13 cellular contexts compared by ENCODE assay signal in the genomic region with DNA sequence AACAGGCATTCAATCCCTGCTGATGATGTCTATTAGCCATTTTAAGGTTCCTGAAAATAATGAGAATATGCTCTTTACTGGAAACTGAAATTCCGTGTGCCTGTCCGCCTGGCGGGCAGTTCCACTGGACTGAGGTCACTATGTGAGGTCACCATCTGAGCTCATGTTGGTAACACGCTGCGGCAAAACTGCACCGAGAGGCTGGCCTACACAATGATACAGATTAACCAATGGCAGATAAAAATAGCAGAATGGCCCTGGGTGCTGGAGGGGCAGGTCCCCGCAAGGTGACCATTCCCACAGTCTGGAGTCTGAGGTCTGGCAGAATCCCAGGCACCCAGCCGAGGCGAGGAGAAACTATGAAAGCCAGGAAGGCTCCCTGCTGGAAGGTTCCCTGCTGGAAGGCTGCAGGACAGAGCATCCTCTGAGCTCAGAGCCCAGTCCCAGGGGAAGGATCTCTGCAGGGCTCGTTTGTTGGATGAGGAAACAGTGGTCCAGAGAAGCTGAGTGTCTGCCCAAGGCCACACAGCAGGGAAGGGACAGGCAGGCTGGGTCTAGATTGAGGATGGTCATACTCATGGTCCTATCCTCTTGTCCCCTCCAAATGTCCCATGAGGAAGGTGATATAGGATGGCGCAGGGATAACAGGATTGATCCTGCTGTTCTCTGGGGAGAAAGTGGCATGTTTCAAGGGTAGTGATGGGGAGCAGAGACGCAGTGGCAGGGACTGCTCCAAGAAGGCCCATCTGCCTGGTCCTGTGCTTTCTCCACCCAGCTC. TPM values are rescaled to one million over a fixed set of nuclear protein-coding genes. Genes with fewer than 3 reads are reported as not detected.
A peak's percentile ranks its signal among the peaks of the same experiment; 100 is the strongest.
DNase-seq lines count a peak whose midpoint lies in the region; ATAC-seq, FAIRE-seq and TF ChIP-seq lines count a peak whose summit lies in the region.
"Had no signal": no experiment of that assay in that cellular context is flagged by ENCODE, and none has a peak within 500 bp of the region (broad histone marks: within the 10 kb centered on the region; RNA-seq: fewer than 3 reads in every experiment).

No MANE protein-coding gene starts in this region.

- H3K36me3 ChIP-seq in H1 (ENCODE audit: control insufficient read depth in 2 of 4, insufficient read depth in 4 of 4, low read length in 3 of 4) (0 out of 8 replicates have a peak, but pooled peaks cover 0 to 2% (median 0%) of the 10 kb centered on the region in 4 experiments), liver (ENCODE audit: control insufficient read depth in 4 of 4, insufficient read depth in 3 of 4, low read depth in 1 of 4, low read length in 3 of 4) (peaks cover 0 to 18% (median 5%) of the 10 kb centered on the region in 4 donors), stomach smooth muscle (ENCODE audit: control insufficient read depth in 2 of 2, insufficient read depth in 2 of 2, low read length in 2 of 2) (peaks cover 34 to 37% of the 10 kb centered on the region in 2 donors)

- H4K20me1 ChIP-seq in H1 (replicated peaks in 1 of 2; ENCODE audit: control insufficient read depth in 1 of 2, insufficient read depth in 2 of 2, low read length in 2 of 2) = no peaks in the 10 kb centered on the region

- H3K18ac ChIP-seq in H1 (ENCODE audit: extremely low read depth, low read length) = no peak overlapping the region

- H3K27ac ChIP-seq in H1 (ENCODE audit: low read depth, low read length) (no peak overlapping the region), liver (ENCODE audit: low read depth in 1 of 2, low read length in 2 of 2) (peak overlapping the region; percentile 14 to 62), stomach smooth muscle (ENCODE audit: low read length) (peak overlapping the region; percentile 100)

- no peak overlapping the region for H3K27ac Mint-ChIP-seq in activated CD4-positive, alpha-beta memory T cell treated with anti-CD3 and anti-CD28 coated beads for 36 hours

- H3K23ac ChIP-seq in H1 (ENCODE audit: insufficient read length) = no peak overlapping the region

- no peaks in the 10 kb centered on the region for H3K9me3 Mint-ChIP-seq in activated CD4-positive, alpha-beta memory T cell treated with anti-CD3 and anti-CD28 coated beads for 36 hours

- H3K4me2 ChIP-seq in H1 (ENCODE audit: insufficient read depth in 1 of 2, low read depth in 2 of 2, low read length in 2 of 2) = no peak overlapping the region

- no peaks in the 10 kb centered on the region for H3K4me1 ChIP-seq in H1 (replicated peaks in 1 of 4; ENCODE audit: control insufficient read depth in 3 of 4, insufficient read depth in 4 of 4, low read length in 3 of 4)
- no peaks in the 10 kb centered on the region for H3K4me1 ChIP-seq in liver (ENCODE audit: control insufficient read depth in 4 of 4, insufficient read depth in 4 of 4, low read length in 3 of 4)
- peaks cover 96% of the 10 kb centered on the region for H3K4me1 ChIP-seq in stomach smooth muscle (ENCODE audit: control insufficient read depth, insufficient read depth, low read length)

- peaks cover 7% of the 10 kb centered on the region for H3K36me3 Mint-ChIP-seq in activated CD4-positive, alpha-beta memory T cell treated with anti-CD3 and anti-CD28 coated beads for 36 hours

- 91% methylated on average over 12 of the region's 12 CpGs; no CpG with 5 or more reads in 1 of the 2 experiments for WGBS in H1 (ENCODE audit: extremely low coverage in 1 of 2, insufficient coverage in 1 of 2, insufficient read length in 1 of 2, insufficient replicate concordance in 2 of 2, low coverage in 1 of 2, low lambda C conversion rate in 2 of 2, missing lambda C conversion rate in 1 of 2), 2 experiments
- WGBS in liver = 80% methylated on average over 12 of the region's 12 CpGs

- H2BK20ac ChIP-seq in H1 (ENCODE audit: low read length) = no peak overlapping the region

- H4K8ac ChIP-seq in H1 (ENCODE audit: extremely low read depth, insufficient read depth, low read length) = peak overlapping the region; percentile 53; the same call in 1 of the 2 replicates

- peaks cover 3% of the 10 kb centered on the region for H3K79me1 ChIP-seq in H1 (ENCODE audit: low read depth, low read length)

- CTCF ChIA-PET in H1 (lab: Charles Lee; ENCODE audit: partially characterized antibody) = interaction anchor here (0.7 to 4.2 kb wide), 13 partner anchors 8 to 216 kb away, joined by 3 to 24 read pairs (median 6); no protein-coding TSS in a partner anchor
- CTCF ChIA-PET in activated CD4-positive, alpha-beta memory T cell treated with anti-CD3 and anti-CD28 coated beads for 36 hours (lab: Charles Lee) = interaction anchor here (1.3 kb wide), 1 partner anchor 16 kb away, joined by 3 read pairs; no protein-coding TSS in a partner anchor

- no peak overlapping the region for H2BK120ac ChIP-seq in H1 (replicated peaks; ENCODE audit: low read depth, low read length)

- H2AK5ac ChIP-seq in H1 (ENCODE audit: low read depth, low read length) = no peak overlapping the region

- no peak overlapping the region for H3K9ac ChIP-seq in H1 (replicated peaks in 1 of 4; ENCODE audit: extremely low read depth in 1 of 4, low read depth in 3 of 4, low read length in 3 of 4)
- H3K9ac ChIP-seq in liver (ENCODE audit: low read depth in 1 of 2, low read length in 2 of 2) = no peak overlapping the region
- H3K9ac ChIP-seq in stomach smooth muscle (ENCODE audit: low read length in 2 of 2) = peak overlapping the region in 1 of 2 donors; percentile 21

- no peaks in the 10 kb centered on the region for H3K79me2 ChIP-seq in H1 (ENCODE audit: control insufficient read depth in 1 of 2, insufficient read depth in 2 of 2, low read length in 2 of 2)

- no peak overlapping the region for H3K4ac ChIP-seq in H1 (replicated peaks; ENCODE audit: insufficient read length, low read depth, low read length)

- intact Hi-C loops in activated CD4-positive, alpha-beta memory T cell treated with anti-CD3 and anti-CD28 coated beads for 36 hours (cut with micrococcal nuclease) = no loop called here

- peak; percentile 73 for DNase-seq in NCI-H2196 (lab: John Stamatoyannopoulos, UW; ENCODE audit: unreplicated experiment)
- no peak for DNase-seq in H1 (ENCODE audit: low read depth in 1 of 2, low spot score in 2 of 2)
- DNase-seq in activated CD4-positive, alpha-beta memory T cell treated with anti-CD3 and anti-CD28 coated beads for 36 hours = no peak
- DNase-seq in NCI-H1436 (lab: John Stamatoyannopoulos, UW) = no peak
- DNase-seq: activated gamma-delta T cell; effector CD4-positive, alpha-beta T cell; NCI-H2107; RPMI8226 had no signal

- no peak overlapping the region for H2BK15ac ChIP-seq in H1 (ENCODE audit: low read length)

- no peak overlapping the region for H3K4me3 Mint-ChIP-seq in activated CD4-positive, alpha-beta memory T cell treated with anti-CD3 and anti-CD28 coated beads for 36 hours

- H3K14ac ChIP-seq in H1 (ENCODE audit: insufficient read length) = no peak overlapping the region

- no peak overlapping the region for H4K5ac ChIP-seq in H1 (ENCODE audit: insufficient read length, low read depth, low read length)

- no peaks in the 10 kb centered on the region for H3K23me2 ChIP-seq in H1 (ENCODE audit: low read depth, low read length)

- no peak for TF ChIP-seq EP300 in H1 (IDR thresholded peaks at IDR 0.05; ENCODE audit: borderline replicate concordance in 1 of 2, low read depth in 2 of 2, low read length in 2 of 2)

- H3K4me3 ChIP-seq in H1 (ENCODE audit: extremely low read depth in 1 of 4, insufficient read depth in 2 of 4, low read depth in 3 of 4, low read length in 4 of 4) = no peak overlapping the region
- H3K4me3 ChIP-seq in liver (ENCODE audit: low read depth in 1 of 3, low read length in 3 of 3) = no peak overlapping the region
- no peak overlapping the region for H3K4me3 ChIP-seq in stomach smooth muscle (ENCODE audit: low read length in 2 of 2)

- H3K27me3 ChIP-seq in H1 (replicated peaks in 1 of 4; ENCODE audit: control insufficient read depth in 3 of 4, extremely low read depth in 1 of 4, insufficient read depth in 3 of 4, low read length in 3 of 4) (no peaks in the 10 kb centered on the region), liver (ENCODE audit: control insufficient read depth in 4 of 4, insufficient read depth in 4 of 4, low read length in 3 of 4) (no peaks in the 10 kb centered on the region), stomach smooth muscle (ENCODE audit: control insufficient read depth in 1 of 2, insufficient read depth in 2 of 2, low read length in 2 of 2) (no peaks in the 10 kb centered on the region)

- no peak overlapping the region for H2BK5ac ChIP-seq in H1 (ENCODE audit: low read depth, low read length)

- H3K4me1 Mint-ChIP-seq in activated CD4-positive, alpha-beta memory T cell treated with anti-CD3 and anti-CD28 coated beads for 36 hours (ENCODE audit: low read depth) = no peaks in the 10 kb centered on the region

- H2BK12ac ChIP-seq in H1 (ENCODE audit: low read depth, low read length) = no peak overlapping the region

- H2AFZ ChIP-seq in H1 (ENCODE audit: low read length) = no peak overlapping the region

- no peak for FAIRE-seq in H1 (lab: Jason Lieb, UNC)

- H4K91ac ChIP-seq in H1 (replicated peaks; ENCODE audit: insufficient read length, low read length) = no peak overlapping the region

- H3K56ac ChIP-seq in H1 (replicated peaks; ENCODE audit: insufficient read length, low read depth, low read length) = no peak overlapping the region

- H3K9me3 ChIP-seq in H1 (ENCODE audit: insufficient read depth in 2 of 2, low read depth in 1 of 2, low read length in 1 of 2) = no peaks in the 10 kb centered on the region
- H3K9me3 ChIP-seq in liver (ENCODE audit: control insufficient read depth in 4 of 4, low read length in 3 of 4) = no peaks in the 10 kb centered on the region
- H3K9me3 ChIP-seq in stomach smooth muscle (ENCODE audit: control insufficient read depth in 2 of 2, low read length in 2 of 2) = no peaks in the 10 kb centered on the region

- TF ChIP-seq CTCF in H1 (IDR thresholded peaks at IDR 0.05; ENCODE audit: control extremely low read depth in 1 of 3, insufficient read depth in 1 of 3, low read depth in 1 of 3, low read length in 3 of 3) (no peak), liver (IDR thresholded peaks at IDR 0.05; ENCODE audit: low read depth, low read length, missing input control) (peak; percentile 39)

- ATAC-seq in HG02870 (IDR thresholded peaks at IDR 0.05; ENCODE audit: unreplicated experiment) (no peak), HG02610 (IDR thresholded peaks at IDR 0.05; ENCODE audit: unreplicated experiment) (no peak)
- ATAC-seq: activated CD4-positive, CD25-positive, alpha-beta regulatory T cell treated with anti-CD3 and anti-CD28 coated beads, Interleukin-2, amount 50 U/mL, for 24 hours had no signal

- TF ChIP-seq POLR2A in H1 (IDR thresholded peaks at IDR 0.05; ENCODE audit: control extremely low read depth in 1 of 2, low read depth in 2 of 2, low read length in 2 of 2) = no peak

- TF ChIP-seq RAD21 in H1 (IDR thresholded peaks at IDR 0.05 in 1 of 2, conservative IDR thresholded peaks at IDR 0.05 in 1 of 2; ENCODE audit: low read depth in 2 of 2, low read length in 2 of 2) (no peak), liver (IDR thresholded peaks at IDR 0.05) (peak in 1 of 2 donors; percentile 68)

- POLR2A ChIA-PET in H1 (lab: Charles Lee; ENCODE audit: partially characterized antibody) = interaction anchor here (1.1 to 1.8 kb wide), 2 partner anchors 11 to 179 kb away, joined by 3 to 5 read pairs; a partner anchor contains a TSS
- POLR2A ChIA-PET in activated CD4-positive, alpha-beta memory T cell treated with anti-CD3 and anti-CD28 coated beads for 36 hours (lab: Charles Lee) = no interaction called here

- no peaks in the 10 kb centered on the region for H3K27me3 Mint-ChIP-seq in activated CD4-positive, alpha-beta memory T cell treated with anti-CD3 and anti-CD28 coated beads for 36 hours

RNA-seq across cellular contexts. Expression of a gene that starts 24.8 kb away (rescaled TPM):
- total RNA-seq in H1 (2021; fragmentation: NEBNext Ultra II Directional; extraction: Animal tissue kit (Norgen Biotek cat#: 25700)) = 11.1 and 11.2 TPM in 2 replicates
- polyA plus RNA-seq in H1 (2011; rRNA removed) (11.3 and 16.1 TPM in 2 replicates), liver (10 to 100 TPM in 1 of 2 donors, 1 to 10 TPM in 1; 7.8 to 15.4 TPM)
- 11.0 TPM for polyA plus RNA-seq in H1 (2011; cell fraction: cytosol; rRNA removed)
- 19.6 TPM for polyA plus RNA-seq in H1 (2011; cell fraction: nucleus; rRNA removed)
- polyA plus RNA-seq in H1 (2012, experiment 1 of 2) = 9.2 to 14.1 TPM (median 13.6 TPM) in 4 replicates
- 16.1 TPM for polyA plus RNA-seq in H1 (2012, experiment 2 of 2)
- 8.8 TPM for polyA plus RNA-seq in H1 (2013, experiment 1 of 2)
- 7.7 TPM for polyA plus RNA-seq in H1 (2013, experiment 2 of 2)
- polyA minus RNA-seq in H1 (2011; rRNA and poly(A)+ RNA removed) = 9.0 and 12.8 TPM in 2 replicates
- 4.8 TPM for polyA minus RNA-seq in H1 (2011; cell fraction: cytosol; rRNA and poly(A)+ RNA removed)
- 22.9 TPM for polyA minus RNA-seq in H1 (2011; cell fraction: nucleus; rRNA and poly(A)+ RNA removed)
- total RNA-seq in liver = 10 to 100 TPM in 1 of 2 donors, 1 to 10 TPM in 1; 7.7 to 14.1 TPM
- 10 to 100 TPM; 10.1 to 10.4 TPM for total RNA-seq in activated CD4-positive, alpha-beta memory T cell treated with anti-CD3 and anti-CD28 coated beads for 36 hours

RNA-seq across cellular contexts. Expression of a gene that starts 40.8 kb away (rescaled TPM):
- 0.04 and 0.06 TPM in 2 replicates for total RNA-seq in H1 (2021; fragmentation: NEBNext Ultra II Directional; extraction: Animal tissue kit (Norgen Biotek cat#: 25700))
- polyA plus RNA-seq in H1 (2011; rRNA removed) (0.06 and 0.13 TPM in 2 replicates), liver (1 to 10 TPM in 1 of 2 donors, under 1 TPM in 1; 0.89 to 1.6 TPM)
- 0.16 TPM for polyA plus RNA-seq in H1 (2011; cell fraction: cytosol; rRNA removed)
- polyA plus RNA-seq in H1 (2011; cell fraction: nucleus; rRNA removed) = 0.34 TPM
- polyA plus RNA-seq in H1 (2012, experiment 1 of 2) = 0.20 to 0.34 TPM (median 0.27 TPM) in 4 replicates
- 0.07 TPM for polyA plus RNA-seq in H1 (2012, experiment 2 of 2)
- 0.04 TPM for polyA plus RNA-seq in H1 (2013, experiment 1 of 2)
- 0.04 TPM for polyA plus RNA-seq in H1 (2013, experiment 2 of 2)
- 0.09 and 0.22 TPM in 2 replicates for polyA minus RNA-seq in H1 (2011; rRNA and poly(A)+ RNA removed)
- polyA minus RNA-seq in H1 (2011; cell fraction: cytosol; rRNA and poly(A)+ RNA removed) = 0.29 TPM
- 0.30 TPM for polyA minus RNA-seq in H1 (2011; cell fraction: nucleus; rRNA and poly(A)+ RNA removed)
- 1 to 10 TPM; 5.0 to 7.2 TPM for total RNA-seq in liver
- total RNA-seq in activated CD4-positive, alpha-beta memory T cell treated with anti-CD3 and anti-CD28 coated beads for 36 hours = under 1 TPM; 0.02 to 0.05 TPM
